11 cellular contexts compared by ENCODE assay signal in genomic region chr14:72745991-72746980, GRCh38.
DNase-seq lines count a peak whose midpoint lies in the region; ATAC-seq and TF ChIP-seq lines count a peak whose summit lies in the region.
"Had no signal": no experiment of that assay in that cellular context is flagged by ENCODE, and none has a peak within 500 bp of the region (broad histone marks: within the 10 kb centered on the region; RNA-seq: fewer than 3 reads in every experiment).

No MANE protein-coding gene starts in this region.

- no peak overlapping the region for H2BK15ac ChIP-seq in mesenchymal stem cell (ENCODE audit: low read depth, poor library complexity, severe bottlenecking)

- H3K9me3 Mint-ChIP-seq in chondrocyte (ENCODE audit: low read depth), result peaks cover 7% of the 10 kb centered on the region

- peak overlapping the region; percentile 74 for H3K9ac ChIP-seq in mesenchymal stem cell (ENCODE audit: low read length)

- H3K4me3 ChIP-seq in AG09309 (ENCODE audit: control insufficient read depth, low read depth, low read length) (no peak overlapping the region), mesenchymal stem cell (ENCODE audit: insufficient read depth in 1 of 2, low read depth in 1 of 2, low read length in 2 of 2) (peak overlapping the region in 1 of 2 experiments; percentile 50)

- no peak overlapping the region for H3K4me3 Mint-ChIP-seq in chondrocyte (ENCODE audit: unreplicated experiment)
- H3K4me3 Mint-ChIP-seq: activated T-cell treated with anti-CD3 and anti-CD28 coated beads, Interleukin-2, amount 50 U/mL, for 24 hours; CD8-positive, alpha-beta memory T cell; H9 had no signal

- no peak overlapping the region for H3K14ac ChIP-seq in mesenchymal stem cell (ENCODE audit: low read length in 2 of 2)

- DNase-seq in AG09309 (ENCODE audit: low read depth) (peak; percentile 60), M059J (ENCODE audit: low read depth) (peak; percentile 72), chondrocyte (ENCODE audit: low spot score) (no peak), mesenchymal stem cell (peak; percentile 8), HuH-7 (ENCODE audit: low spot score) (no peak), amniotic stem cell (lab: John Stamatoyannopoulos, UW) (no peak)
- no peak for DNase-seq in activated CD4-positive, alpha-beta T cell treated with anti-CD3 and anti-CD28 coated beads, Interleukin-2, amount 50 U/mL, for 4 hours
- DNase-seq: activated T-cell treated with anti-CD3 and anti-CD28 coated beads, Interleukin-2, amount 50 U/mL, for 24 hours; CD8-positive, alpha-beta memory T cell; H9 had no signal

- ATAC-seq in GM19328 (IDR thresholded peaks at IDR 0.05; ENCODE audit: unreplicated experiment), result no peak

- H3K23ac ChIP-seq in mesenchymal stem cell (ENCODE audit: low read length in 2 of 2), result no peak overlapping the region

- no peak overlapping the region for H2BK120ac ChIP-seq in mesenchymal stem cell (ENCODE audit: low read depth, low read length)

- peak overlapping the region; percentile 75 for H3K27ac Mint-ChIP-seq in chondrocyte (ENCODE audit: unreplicated experiment)
- H3K27ac Mint-ChIP-seq: activated T-cell treated with anti-CD3 and anti-CD28 coated beads, Interleukin-2, amount 50 U/mL, for 24 hours; CD8-positive, alpha-beta memory T cell; H9 had no signal

- no peak overlapping the region for H2AFZ ChIP-seq in mesenchymal stem cell (ENCODE audit: low read depth, low read length)

- H3K27me3 Mint-ChIP-seq in chondrocyte (ENCODE audit: low read depth), result no peaks in the 10 kb centered on the region
- H3K27me3 Mint-ChIP-seq: activated T-cell treated with anti-CD3 and anti-CD28 coated beads, Interleukin-2, amount 50 U/mL, for 24 hours had no signal

- no peak overlapping the region for H2BK12ac ChIP-seq in mesenchymal stem cell (ENCODE audit: low read length in 2 of 2)

- H3K79me1 ChIP-seq in mesenchymal stem cell (replicated peaks; ENCODE audit: low read length, poor library complexity, severe bottlenecking), result peaks cover 24% of the 10 kb centered on the region

- no peak overlapping the region for H4K8ac ChIP-seq in mesenchymal stem cell (ENCODE audit: low read length)

- TF ChIP-seq CTCF in AG09309 (IDR thresholded peaks at IDR 0.05; ENCODE audit: control insufficient read depth, insufficient read depth, low read depth, low read length, missing control alignments) (peak; percentile 48), chondrocyte (IDR thresholded peaks at IDR 0.05) (peak; percentile 56)

- H3K4me1 ChIP-seq in mesenchymal stem cell (ENCODE audit: control insufficient read depth, insufficient read depth, low read depth, low read length), result peaks cover 21% of the 10 kb centered on the region

- H4K91ac ChIP-seq in mesenchymal stem cell (ENCODE audit: low read length), result peak overlapping the region; percentile 0

- H3K36me3 Mint-ChIP-seq in chondrocyte (ENCODE audit: low read depth), result no peaks in the 10 kb centered on the region

- H3K18ac ChIP-seq in mesenchymal stem cell (ENCODE audit: low read depth in 1 of 2, low read length in 2 of 2), result no peak overlapping the region

- peaks cover 0 to 44% of the 10 kb centered on the region in 2 experiments for H3K36me3 ChIP-seq in mesenchymal stem cell (ENCODE audit: control insufficient read depth in 1 of 2, insufficient read depth in 2 of 2, low read depth in 1 of 2, low read length in 2 of 2)

- WGBS in mesenchymal stem cell, result 78% methylated on average over 20 of the region's 20 CpGs

- no peaks in the 10 kb centered on the region for H3K27me3 ChIP-seq in mesenchymal stem cell (ENCODE audit: control insufficient read depth in 1 of 2, insufficient read depth in 1 of 2, low read length in 2 of 2)

- peak overlapping the region; percentile 46 for H2BK5ac ChIP-seq in mesenchymal stem cell (ENCODE audit: low read depth, low read length, poor library complexity, severe bottlenecking)

- H3K4me1 Mint-ChIP-seq in chondrocyte (ENCODE audit: low read depth), result peaks cover 38% of the 10 kb centered on the region
- H3K4me1 Mint-ChIP-seq: CD8-positive, alpha-beta memory T cell had no signal

- no peak overlapping the region for H3K4ac ChIP-seq in mesenchymal stem cell (ENCODE audit: low read depth in 1 of 2, low read length in 2 of 2)

- H2AK5ac ChIP-seq in mesenchymal stem cell (ENCODE audit: low read length, severe bottlenecking), result peak overlapping the region; percentile 54

- no peak overlapping the region for H3K4me2 ChIP-seq in mesenchymal stem cell (ENCODE audit: low read length, poor library complexity, severe bottlenecking)

- peak overlapping the region; percentile 88 for H3K27ac ChIP-seq in mesenchymal stem cell (ENCODE audit: low read length, poor library complexity, severe bottlenecking)

- H3K9me3 ChIP-seq in mesenchymal stem cell (ENCODE audit: control insufficient read depth, low read length), result peaks cover 3% of the 10 kb centered on the region

Comparison
In these comparisons a context has a peak if more than half of its experiments do, and no peak if none do; other contexts are left out.
1. DNase-seq: peak in AG09309 (single experiment), M059J (single experiment) and mesenchymal stem cell (single experiment); none in chondrocyte (single experiment), HuH-7 (single experiment), amniotic stem cell (single experiment) and activated CD4-positive, alpha-beta T cell treated with anti-CD3 and anti-CD28 coated beads, Interleukin-2, amount 50 U/mL, for 4 hours (0 of 2).